9 cellular contexts compared by ENCODE assay signal in genomic region chr10:77898323-77899079, GRCh38. TPM values are rescaled to one million over a fixed set of nuclear protein-coding genes. Genes with fewer than 3 reads are reported as not detected.
DNase-seq lines count a peak whose midpoint lies in the region; ATAC-seq, FAIRE-seq and TF ChIP-seq lines count a peak whose summit lies in the region.
"Had no signal": no experiment of that assay in that cellular context is flagged by ENCODE, and none has a peak within 500 bp of the region (broad histone marks: within the 10 kb centered on the region; RNA-seq: fewer than 3 reads in every experiment).

No MANE protein-coding gene starts in this region.

- H3K27ac ChIP-seq in astrocyte (ENCODE audit: low read depth, low read length) (no peak overlapping the region), dorsolateral prefrontal cortex (peak overlapping the region in 1 of 59 donors; percentile 22), aorta (ENCODE audit: low read depth in 1 of 2, low read length in 2 of 2) (no peak overlapping the region)
- H3K27ac ChIP-seq: SK-N-MC had no signal

- peak overlapping the region; percentile 13 for H3K4me2 ChIP-seq in astrocyte (ENCODE audit: low read length)

- TF ChIP-seq CTCF in Calu3 (IDR thresholded peaks at IDR 0.05; ENCODE audit: unreplicated experiment): no peak
- TF ChIP-seq CTCF in astrocyte (IDR thresholded peaks at IDR 0.05; ENCODE audit: insufficient read depth, low read depth, low read length): no peak
- no peak for TF ChIP-seq CTCF in mesothelial cell of epicardium (IDR thresholded peaks at IDR 0.05; ENCODE audit: unreplicated experiment)
- TF ChIP-seq CTCF in dorsolateral prefrontal cortex (IDR thresholded peaks at IDR 0.05 in 54 of 56, conservative IDR thresholded peaks at IDR 0.05 in 2 of 56; ENCODE audit: low read depth in 1 of 56, partially characterized antibody in 56 of 56): no peak

- peak; percentile 37 for DNase-seq in Calu3
- DNase-seq in MG63: peak; percentile 98
- no peak for DNase-seq in astrocyte (ENCODE audit: low read depth)
- no peak for DNase-seq in mesothelial cell of epicardium (ENCODE audit: low spot score in 2 of 2, unreplicated experiment in 2 of 2)
- DNase-seq in dorsolateral prefrontal cortex: no peak
- DNase-seq in aorta: no peak

- H3K9me3 ChIP-seq in MG63: no peaks in the 10 kb centered on the region
- H3K9me3 ChIP-seq in astrocyte (ENCODE audit: insufficient read depth, low read depth, low read length): no peaks in the 10 kb centered on the region
- H3K9me3 ChIP-seq in aorta (ENCODE audit: control insufficient read depth, low read length): no peaks in the 10 kb centered on the region

- H3K9ac ChIP-seq in astrocyte (ENCODE audit: low read length): no peak overlapping the region

- BruUV-seq in Calu3 (replicated peaks; lab: Mats Ljungman, UMichigan): no TSS peak

- H3K4me3 Mint-ChIP-seq in Calu3 (ENCODE audit: low read depth, unreplicated experiment): peak overlapping the region; percentile 48
- no peak overlapping the region for H3K4me3 Mint-ChIP-seq in astrocyte (ENCODE audit: unreplicated experiment)
- no peak overlapping the region for H3K4me3 Mint-ChIP-seq in mesothelial cell of epicardium

- H3K27me3 Mint-ChIP-seq in Calu3 (ENCODE audit: unreplicated experiment): no peaks in the 10 kb centered on the region
- H3K27me3 Mint-ChIP-seq in astrocyte (ENCODE audit: low read depth, unreplicated experiment): no peaks in the 10 kb centered on the region
- H3K27me3 Mint-ChIP-seq in mesothelial cell of epicardium (ENCODE audit: low read depth): no peaks in the 10 kb centered on the region

- H3K4me3 ChIP-seq in MG63 (no peak overlapping the region), astrocyte (ENCODE audit: insufficient read depth, low read depth, low read length) (no peak overlapping the region), dorsolateral prefrontal cortex (no peak overlapping the region), aorta (ENCODE audit: low read length in 2 of 2) (no peak overlapping the region)
- H3K4me3 ChIP-seq: SK-N-MC had no signal

- intact Hi-C loops in Calu3 (cut with micrococcal nuclease; ENCODE audit: unreplicated experiment) (no loop called here), dorsolateral prefrontal cortex (cut with DNase I) (no loop called here), aorta (cut with DNase I) (no loop called here)

- H3K4me1 Mint-ChIP-seq in Calu3 (ENCODE audit: low read depth, unreplicated experiment) (peaks cover 43% of the 10 kb centered on the region), astrocyte (ENCODE audit: low read depth, unreplicated experiment) (peaks cover 18% of the 10 kb centered on the region), mesothelial cell of epicardium (peaks cover 45% of the 10 kb centered on the region)

- peaks cover 76% of the 10 kb centered on the region for H3K79me2 ChIP-seq in astrocyte (ENCODE audit: insufficient read depth, low read length)

- H3K36me3 Mint-ChIP-seq in Calu3 (ENCODE audit: insufficient read depth, unreplicated experiment) (peaks cover 7% of the 10 kb centered on the region), astrocyte (ENCODE audit: low read depth, unreplicated experiment) (peaks cover 2% of the 10 kb centered on the region), mesothelial cell of epicardium (no peaks in the 10 kb centered on the region)

- peaks cover 4% of the 10 kb centered on the region; the same call in 1 of the 2 replicates for H3K36me3 ChIP-seq in MG63
- H3K36me3 ChIP-seq in astrocyte (ENCODE audit: insufficient read depth, low read length): no peaks in the 10 kb centered on the region
- no peaks in the 10 kb centered on the region for H3K36me3 ChIP-seq in aorta (ENCODE audit: control insufficient read depth in 1 of 2, insufficient read depth in 2 of 2, low read length in 1 of 2)

- no peak overlapping the region for H2AFZ ChIP-seq in astrocyte (ENCODE audit: low read depth, low read length)

- 46 to 51% methylated on average over 19 of the region's 19 CpGs for WGBS in aorta, 2 donors

- peak overlapping the region; percentile 14 for H3K27ac Mint-ChIP-seq in Calu3 (ENCODE audit: unreplicated experiment)
- H3K27ac Mint-ChIP-seq in astrocyte (ENCODE audit: unreplicated experiment): peak overlapping the region; percentile 34
- peak overlapping the region; percentile 77 for H3K27ac Mint-ChIP-seq in mesothelial cell of epicardium

- ATAC-seq in GM18867 (IDR thresholded peaks at IDR 0.05; ENCODE audit: unreplicated experiment) (no peak), GM21723 (IDR thresholded peaks at IDR 0.05; ENCODE audit: unreplicated experiment) (no peak), aorta (ENCODE audit: low FRiP score) (no peak)

- peaks cover 75% of the 10 kb centered on the region for H4K20me1 ChIP-seq in astrocyte (ENCODE audit: insufficient read depth, low read length)

- CTCF ChIA-PET in Calu3 (lab: Charles Lee): interaction anchor here (0.6 to 1.9 kb wide), 9 partner anchors 9 to 79 kb away, joined by 3 to 10 read pairs (median 4); partner anchors contain the start of gene DLG5

- H3K4me1 ChIP-seq in astrocyte (ENCODE audit: insufficient read depth, low read length): peaks cover 11% of the 10 kb centered on the region
- H3K4me1 ChIP-seq in aorta (ENCODE audit: control insufficient read depth in 1 of 2, insufficient read depth in 2 of 2, low read length in 2 of 2): peaks cover 0 to 3% of the 10 kb centered on the region in 2 donors

- H3K9me3 Mint-ChIP-seq in Calu3 (ENCODE audit: low read depth, unreplicated experiment) (no peaks in the 10 kb centered on the region), astrocyte (ENCODE audit: unreplicated experiment) (no peaks in the 10 kb centered on the region), mesothelial cell of epicardium (no peaks in the 10 kb centered on the region)

- H3K27me3 ChIP-seq in MG63 (no peaks in the 10 kb centered on the region), astrocyte (ENCODE audit: insufficient read depth, low read length) (no peaks in the 10 kb centered on the region), dorsolateral prefrontal cortex (no peaks in the 10 kb centered on the region), aorta (ENCODE audit: control insufficient read depth in 1 of 2, insufficient read depth in 2 of 2, low read length in 1 of 2) (no peaks in the 10 kb centered on the region)

- FAIRE-seq in astrocyte (lab: Jason Lieb, UNC): no peak

RNA-seq across cellular contexts. Expression of gene DLG5, which starts 28.1 kb away (rescaled TPM):
- 46.0 and 51.0 TPM in 2 replicates for total RNA-seq in Calu3 (2022)
- total RNA-seq in MG63 (2014; rRNA removed; shearing (Covaris generic); ENCODE audit: low replicate concordance): 22.6 and 33.8 TPM in 2 replicates
- 55.2 and 58.4 TPM in 2 replicates for total RNA-seq in astrocyte
- 79.8 to 82.2 TPM (median 80.2 TPM) in 3 replicates for total RNA-seq in mesothelial cell of epicardium
- total RNA-seq in dorsolateral prefrontal cortex: 10 to 100 TPM; 24.0 to 52.8 (median 34.1) TPM
- total RNA-seq in aorta: 10 to 100 TPM; 50.5 to 70.6 TPM
- 10 to 100 TPM; 10.0 to 20.3 TPM for polyA plus RNA-seq in aorta

Comparison
In these comparisons a context has a peak if more than half of its experiments do, and no peak if none do; other contexts are left out.
1. DNase-seq: peak in Calu3 (single experiment) and MG63 (single experiment); none in astrocyte (single experiment), mesothelial cell of epicardium (0 of 2), dorsolateral prefrontal cortex (0 of 10) and aorta (0 of 2).
2. H3K27ac Mint-ChIP-seq: peak in every context shown above with its lines; median percentile 77 in mesothelial cell of epicardium; 34 in astrocyte; 14 in Calu3.